Comparison of ENCODE assay signal across 27 cellular contexts in genomic region chr3:181630873-181631272, GRCh38.
A peak's percentile ranks its signal among the peaks of the same experiment; 100 is the strongest.
DNase-seq lines count a peak whose midpoint lies in the region; ATAC-seq and TF ChIP-seq lines count a peak whose summit lies in the region.
"Had no signal": no experiment of that assay in that cellular context is flagged by ENCODE, and none has a peak within 500 bp of the region (broad histone marks: within the 10 kb centered on the region; RNA-seq: fewer than 3 reads in every experiment).

No MANE protein-coding gene starts in this region.

- CTCF ChIA-PET in activated naive CD4-positive, alpha-beta T cell treated with anti-CD3 and anti-CD28 coated beads, Interleukin-2, amount 10 ng/mL, durations not matched to agents 7 days and 5 days (lab: Charles Lee), result no interaction called here

- no peak overlapping the region for H3K4me2 ChIP-seq in smooth muscle cell

- H3K27me3 ChIP-seq in RWPE2 (ENCODE audit: insufficient read depth, poor library complexity, severe bottlenecking) (no peaks in the 10 kb centered on the region), smooth muscle cell (ENCODE audit: low read depth) (peaks cover 3% of the 10 kb centered on the region), heart left ventricle (no peaks in the 10 kb centered on the region), right lobe of liver (no peaks in the 10 kb centered on the region)
- H3K27me3 ChIP-seq: Peyer's patch, SJCRH30 had no signal

- H4K20me1 ChIP-seq in smooth muscle cell (ENCODE audit: low read depth), result no peaks in the 10 kb centered on the region

- H3K9ac ChIP-seq in smooth muscle cell (ENCODE audit: low read depth), result no peak overlapping the region

- H3K9me3 ChIP-seq in RWPE2 (ENCODE audit: severe bottlenecking) (no peaks in the 10 kb centered on the region), smooth muscle cell (replicated peaks; ENCODE audit: low read depth) (no peaks in the 10 kb centered on the region), heart left ventricle (no peaks in the 10 kb centered on the region), right lobe of liver (no peaks in the 10 kb centered on the region)
- H3K9me3 ChIP-seq: Caco-2, Peyer's patch, SJCRH30 had no signal

- no peaks in the 10 kb centered on the region for H3K36me3 Mint-ChIP-seq in activated naive CD4-positive, alpha-beta T cell treated with anti-CD3 and anti-CD28 coated beads, Interleukin-2, amount 10 ng/mL, durations not matched to agents 7 days and 5 days
- H3K36me3 Mint-ChIP-seq: CD8-positive, alpha-beta T cell had no signal

- H3K4me1 Mint-ChIP-seq in activated naive CD4-positive, alpha-beta T cell treated with anti-CD3 and anti-CD28 coated beads, Interleukin-2, amount 10 ng/mL, durations not matched to agents 7 days and 5 days, result no peaks in the 10 kb centered on the region
- H3K4me1 Mint-ChIP-seq: B cell had no signal

- H3K36me3 ChIP-seq in RWPE2 (ENCODE audit: low read depth) (no peaks in the 10 kb centered on the region), smooth muscle cell (ENCODE audit: low read depth) (no peaks in the 10 kb centered on the region), heart left ventricle (no peaks in the 10 kb centered on the region), right lobe of liver (no peaks in the 10 kb centered on the region)
- H3K36me3 ChIP-seq: Peyer's patch, SJCRH30 had no signal

- no peak overlapping the region for H3K4me3 ChIP-seq in RWPE2 (ENCODE audit: severe bottlenecking)
- H3K4me3 ChIP-seq in fibroblast of the aortic adventitia (ENCODE audit: low read depth, low read length), result no peak overlapping the region
- no peak overlapping the region for H3K4me3 ChIP-seq in smooth muscle cell
- H3K4me3 ChIP-seq in heart left ventricle, result no peak overlapping the region
- no peak overlapping the region for H3K4me3 ChIP-seq in right lobe of liver
- H3K4me3 ChIP-seq: Peyer's patch, SJCRH30 had no signal

- no peaks in the 10 kb centered on the region for H3K79me2 ChIP-seq in smooth muscle cell (ENCODE audit: low read depth)

- ATAC-seq in RWPE2 (ENCODE audit: low read depth) (no peak), heart left ventricle (no peak), right lobe of liver (no peak)
- ATAC-seq: CD8-positive, alpha-beta T cell; Right ventricle myocardium inferior had no signal

- TF ChIP-seq CTCF in RWPE2 (IDR thresholded peaks at IDR 0.05; ENCODE audit: poor library complexity, severe bottlenecking) (no peak), fibroblast of the aortic adventitia (IDR thresholded peaks at IDR 0.05; ENCODE audit: insufficient read depth, low read length) (no peak), smooth muscle cell (IDR thresholded peaks at IDR 0.05; ENCODE audit: borderline replicate concordance, insufficient read depth, poor library complexity, severe bottlenecking) (no peak), heart left ventricle (IDR thresholded peaks at IDR 0.05) (no peak), right lobe of liver (IDR thresholded peaks at IDR 0.05) (no peak)

- DNase-seq in RWPE2 (ENCODE audit: low spot score) (no peak), dermis blood vessel endothelial cell (peak; percentile 30), fibroblast of the aortic adventitia (ENCODE audit: low read depth) (peak; percentile 6), smooth muscle cell (lab: John Stamatoyannopoulos, UW; ENCODE audit: unreplicated experiment) (no peak), heart left ventricle (no peak), right lobe of liver (no peak), AG08396 (ENCODE audit: low spot score) (no peak)
- no peak for DNase-seq in activated naive CD4-positive, alpha-beta T cell treated with anti-CD3 and anti-CD28 coated beads, Interleukin-2, amount 10 ng/mL, durations not matched to agents 7 days and 5 days
- DNase-seq: Caco-2; CD8-positive, alpha-beta T cell; DMS 273 treated with DMSO at 0.1 percent for 48 hours; DMS79 treated with DMSO at 0.1 percent for 48 hours; GF-D8; NCI-H1092; NCI-H1436; NCI-H187; NCI-H2081 treated with DMSO at 0.1 percent for 48 hours; NCI-H2171; NCI-H226; NCI-H510A; NCI-H69; OCI-M1; Peyer's patch; SJCRH30 had no signal

- peak overlapping the region; percentile 28 for H2AFZ ChIP-seq in smooth muscle cell (ENCODE audit: low read depth)

- H3K27ac ChIP-seq in RWPE2 (ENCODE audit: poor library complexity, severe bottlenecking) (peak overlapping the region; percentile 13), smooth muscle cell (ENCODE audit: low read depth) (no peak overlapping the region), heart left ventricle (no peak overlapping the region), right lobe of liver (no peak overlapping the region)
- H3K27ac ChIP-seq: C4-2B, Peyer's patch, SJCRH30 had no signal

- no peaks in the 10 kb centered on the region for H3K9me3 Mint-ChIP-seq in activated naive CD4-positive, alpha-beta T cell treated with anti-CD3 and anti-CD28 coated beads, Interleukin-2, amount 10 ng/mL, durations not matched to agents 7 days and 5 days
- H3K9me3 Mint-ChIP-seq: CD8-positive, alpha-beta T cell had no signal

- no peak for TF ChIP-seq POLR2A in heart left ventricle (IDR thresholded peaks at IDR 0.05)
- TF ChIP-seq POLR2A in right lobe of liver (IDR thresholded peaks at IDR 0.05), result no peak

- no peak overlapping the region for H3K27ac Mint-ChIP-seq in activated naive CD4-positive, alpha-beta T cell treated with anti-CD3 and anti-CD28 coated beads, Interleukin-2, amount 10 ng/mL, durations not matched to agents 7 days and 5 days
- H3K27ac Mint-ChIP-seq: B cell; CD8-positive, alpha-beta T cell had no signal

- no peak overlapping the region for H3K4me3 Mint-ChIP-seq in activated naive CD4-positive, alpha-beta T cell treated with anti-CD3 and anti-CD28 coated beads, Interleukin-2, amount 10 ng/mL, durations not matched to agents 7 days and 5 days
- H3K4me3 Mint-ChIP-seq: B cell; CD8-positive, alpha-beta T cell had no signal

- no peaks in the 10 kb centered on the region for H3F3A ChIP-seq in smooth muscle cell (ENCODE audit: low read depth)

- H3K4me1 ChIP-seq in RWPE2 (ENCODE audit: insufficient read depth, poor library complexity, severe bottlenecking) (peaks cover 28% of the 10 kb centered on the region), smooth muscle cell (ENCODE audit: low read depth) (peaks cover 4% of the 10 kb centered on the region), heart left ventricle (no peaks in the 10 kb centered on the region), right lobe of liver (no peaks in the 10 kb centered on the region)
- H3K4me1 ChIP-seq: Caco-2, Peyer's patch, SJCRH30 had no signal

- no peaks in the 10 kb centered on the region for H3K27me3 Mint-ChIP-seq in activated naive CD4-positive, alpha-beta T cell treated with anti-CD3 and anti-CD28 coated beads, Interleukin-2, amount 10 ng/mL, durations not matched to agents 7 days and 5 days

- intact Hi-C loops in heart left ventricle (cut with DNase I) (no loop called here), right lobe of liver (cut with DNase I) (no loop called here)

Comparison
In these comparisons a context has a peak if more than half of its experiments do, and no peak if none do; other contexts are left out.
1. DNase-seq: peak in dermis blood vessel endothelial cell (single experiment) and fibroblast of the aortic adventitia (single experiment); none in RWPE2 (single experiment), smooth muscle cell (single experiment), heart left ventricle (0 of 5), activated naive CD4-positive, alpha-beta T cell treated with anti-CD3 and anti-CD28 coated beads, Interleukin-2, amount 10 ng/mL, durations not matched to agents 7 days and 5 days (single experiment), right lobe of liver (0 of 3) and AG08396 (single experiment).